In the genomic region with DNA sequence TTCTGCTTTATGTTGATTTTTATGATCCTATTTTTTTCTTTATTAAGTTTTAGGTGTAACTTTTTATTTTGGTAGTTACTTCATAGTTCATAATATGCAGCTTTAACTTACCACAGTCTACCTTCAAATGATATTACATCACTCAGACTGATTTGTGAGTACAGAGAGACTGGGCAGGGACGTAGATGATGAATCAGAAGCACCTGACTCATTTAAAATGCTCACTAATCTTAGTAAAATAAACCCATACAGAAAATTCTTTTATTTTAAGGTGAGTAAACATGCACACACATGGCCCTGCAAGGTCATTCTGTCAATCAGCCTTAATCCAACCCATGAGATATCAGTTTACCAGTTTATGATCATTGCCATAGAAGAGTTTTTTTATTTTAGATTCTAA, we compare ENCODE assay signal across 7 cellular contexts. TPM values are rescaled to one million over a fixed set of nuclear protein-coding genes. Genes with fewer than 3 reads are reported as not detected.
"Had no signal": no experiment of that assay in that cellular context is flagged by ENCODE, and none has a peak within 500 bp of the region (broad histone marks: within the 10 kb centered on the region; RNA-seq: fewer than 3 reads in every experiment).

No MANE protein-coding gene starts in this region.

RNA-seq across cellular contexts. Expression of gene ANKRD30B, which starts 8.9 kb away (rescaled TPM):
- total RNA-seq: activated CD4-positive, alpha-beta memory T cell treated with anti-CD3 and anti-CD28 coated beads, Interleukin-2, amount 10 ng/mL, durations not matched to agents 7 days and 5 days; activated CD8-positive, alpha-beta memory T cell treated with anti-CD3 and anti-CD28 coated beads, Interleukin-2, amount 10 ng/mL, durations not matched to agents 7 days and 5 days; NCI-H460; PC-9; SJCRH30; T-helper 1 cell treated with Interleukin-12 subunit alpha and Interleukin-12 subunit beta and Interleukin-4 antibody, amounts not matched to agents 30 ng/mL and 1 ng/mL, for 36 hours; T-helper 2 cell treated with Interferon-gamma antibody and Interleukin-4, amounts not matched to agents 100 ng/mL and 5 ng/mL, for 36 hours had no signal
